25 cellular contexts compared by ENCODE assay signal in the genomic region with DNA sequence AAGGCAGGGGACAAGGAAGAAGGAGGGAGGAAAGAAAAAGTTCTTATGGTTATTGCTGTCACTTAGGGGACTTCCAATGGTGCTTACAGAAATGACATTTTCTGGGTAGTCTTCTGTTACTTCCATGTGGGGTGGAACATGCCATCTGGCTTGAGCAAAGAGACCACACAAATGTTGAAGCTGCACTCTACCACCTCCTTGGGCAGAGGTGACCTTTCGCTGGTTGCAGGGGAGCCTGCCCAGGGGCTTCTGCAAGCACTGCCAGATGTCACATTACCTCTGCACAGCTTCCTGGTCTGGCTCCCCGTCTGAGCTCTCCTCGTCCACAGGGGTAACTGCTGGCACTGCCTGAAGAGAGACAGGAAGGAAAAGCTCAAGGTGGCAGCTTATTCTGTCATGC. TPM values are rescaled to one million over a fixed set of nuclear protein-coding genes. Genes with fewer than 3 reads are reported as not detected.
DNase-seq lines count a peak whose midpoint lies in the region; ATAC-seq, FAIRE-seq and TF ChIP-seq lines count a peak whose summit lies in the region.
"Had no signal": no experiment of that assay in that cellular context is flagged by ENCODE, and none has a peak within 500 bp of the region (broad histone marks: within the 10 kb centered on the region; RNA-seq: fewer than 3 reads in every experiment).

No MANE protein-coding gene starts in this region.

- H3K4me3 Mint-ChIP-seq in activated CD4-positive, alpha-beta memory T cell treated with anti-CD3 and anti-CD28 coated beads, Interleukin-2, amount 10 ng/mL, durations not matched to agents 7 days and 5 days, result no peak overlapping the region
- H3K4me3 Mint-ChIP-seq: immature natural killer cell had no signal

- no peaks in the 10 kb centered on the region for H3K79me2 ChIP-seq in HepG2 (ENCODE audit: insufficient read depth, low read length)

- H3K36me3 Mint-ChIP-seq in activated CD4-positive, alpha-beta memory T cell treated with anti-CD3 and anti-CD28 coated beads, Interleukin-2, amount 10 ng/mL, durations not matched to agents 7 days and 5 days (ENCODE audit: low read depth), result peaks cover 63% of the 10 kb centered on the region

- no TSS peak for BruUV-seq in HepG2 (replicated peaks; lab: Mats Ljungman, UMichigan)

- H3K4me3 ChIP-seq in left ventricle myocardium inferior (no peak overlapping the region), right cardiac atrium (ENCODE audit: low read length) (no peak overlapping the region), HepG2 (replicated peaks in 1 of 3; ENCODE audit: insufficient read depth in 1 of 3, low read depth in 2 of 3, low read length in 3 of 3) (no peak overlapping the region)
- H3K4me3 ChIP-seq in effector memory CD4-positive, alpha-beta T cell (ENCODE audit: insufficient read depth, low read depth, low read length, poor library complexity, severe bottlenecking), result no peak overlapping the region
- H3K4me3 ChIP-seq: cardiac muscle cell, GM23248, lung, ovary, thyroid gland had no signal

- no peak for TF ChIP-seq RAD21 in HepG2 (CRISPR knock-in tag; IDR thresholded peaks at IDR 0.05)

- POLR2A ChIA-PET in activated CD4-positive, alpha-beta memory T cell treated with anti-CD3 and anti-CD28 coated beads, Interleukin-2, amount 10 ng/mL, durations not matched to agents 7 days and 5 days (lab: Charles Lee), result interaction anchor here (2.7 kb wide), 1 partner anchor 16 kb away, joined by 7 read pairs; no protein-coding TSS in a partner anchor
- POLR2A ChIA-PET in HepG2 (lab: Yijun Ruan, JAX), result interaction anchor here (0.8 to 1.9 kb wide), 4 partner anchors 33 to 82 kb away, joined by 3 to 21 read pairs (median 4); partner anchors contain the start of genes APOA1, APOA5 and ZPR1

- H3K27me3 Mint-ChIP-seq in activated CD4-positive, alpha-beta memory T cell treated with anti-CD3 and anti-CD28 coated beads, Interleukin-2, amount 10 ng/mL, durations not matched to agents 7 days and 5 days, result no peaks in the 10 kb centered on the region
- H3K27me3 Mint-ChIP-seq: CD8-positive, alpha-beta memory T cell had no signal

- in situ Hi-C loops in HepG2 (cut with HindIII; ENCODE audit: extremely low pct_ligation_motif_present, low pct_unique_long_range_greater_than_20kb), result loop anchor here (5.0 kb wide), 1 partner anchor 362 kb away; the partner anchor contains the start of genes PCSK7 and RNF214

- FAIRE-seq in HepG2 (lab: Jason Lieb, UNC), result no peak

- no peak for TF ChIP-seq POLR2A in HepG2 (IDR thresholded peaks at IDR 0.05; ENCODE audit: insufficient read depth in 1 of 2, low read depth in 2 of 2, low read length in 2 of 2)

- DNase-seq in left ventricle myocardium inferior (no peak), right cardiac atrium (no peak), HepG2 (ENCODE audit: low spot score) (no peak), retina (no peak)
- no peak for DNase-seq in activated CD4-positive, alpha-beta memory T cell treated with anti-CD3 and anti-CD28 coated beads, Interleukin-2, amount 10 ng/mL, durations not matched to agents 7 days and 5 days
- no peak for DNase-seq in stimulated activated CD4-positive, alpha-beta T cell treated with anti-CD3 and anti-CD28 coated beads, Interleukin-2, amount 100 ng/mL, for 24 hours
- no peak for DNase-seq in effector memory CD4-positive, alpha-beta T cell
- DNase-seq: activated CD8-positive, alpha-beta memory T cell treated with anti-CD3 and anti-CD28 coated beads for 24 hours; activated effector memory CD4-positive, alpha-beta T cell treated with Interleukin-2 at 50 U/mL for 16 hours; CD8-positive, alpha-beta memory T cell; DND-41; effector CD8-positive, alpha-beta T cell; GM23248; immature natural killer cell; NCI-H187 treated with DMSO at 0.1 percent for 48 hours; NCI-H446 treated with DMSO at 0.1 percent for 48 hours; ovary; stimulated activated CD4-positive, alpha-beta T cell treated with anti-CD3 and anti-CD28 coated beads, Interleukin-4, amount 100 ng/mL, for 24 hours; thyroid gland had no signal

- H3K27ac ChIP-seq in left ventricle myocardium inferior (replicated peaks) (peak overlapping the region; percentile 76), right cardiac atrium (ENCODE audit: low read length) (no peak overlapping the region), HepG2 (ENCODE audit: extremely low read length, insufficient read depth, low read length) (no peak overlapping the region)
- H3K27ac ChIP-seq in effector memory CD4-positive, alpha-beta T cell (ENCODE audit: insufficient read depth, low read length, poor library complexity, severe bottlenecking), result no peak overlapping the region
- H3K27ac ChIP-seq: cardiac muscle cell, ovary, thyroid gland had no signal

- no peaks in the 10 kb centered on the region for H3K9me3 Mint-ChIP-seq in activated CD4-positive, alpha-beta memory T cell treated with anti-CD3 and anti-CD28 coated beads, Interleukin-2, amount 10 ng/mL, durations not matched to agents 7 days and 5 days
- H3K9me3 Mint-ChIP-seq: CD8-positive, alpha-beta memory T cell; immature natural killer cell had no signal

- no peaks in the 10 kb centered on the region for H3K27me3 ChIP-seq in left ventricle myocardium inferior (ENCODE audit: low read depth)
- no peaks in the 10 kb centered on the region for H3K27me3 ChIP-seq in right cardiac atrium (ENCODE audit: control insufficient read depth, insufficient read depth)
- H3K27me3 ChIP-seq in HepG2 (ENCODE audit: control insufficient read depth in 1 of 2, insufficient read depth in 2 of 2, low read length in 2 of 2), result no peaks in the 10 kb centered on the region
- H3K27me3 ChIP-seq in effector memory CD4-positive, alpha-beta T cell (replicated peaks; ENCODE audit: control insufficient read depth, insufficient read depth, low read length, poor library complexity, severe bottlenecking), result no peaks in the 10 kb centered on the region
- H3K27me3 ChIP-seq: cardiac muscle cell, ovary, thyroid gland had no signal

- no peak for TF ChIP-seq CTCF in left ventricle myocardium inferior (IDR thresholded peaks at IDR 0.05; ENCODE audit: borderline replicate concordance)
- no peak for TF ChIP-seq CTCF in HepG2 (CRISPR knock-in tag; IDR thresholded peaks at IDR 0.05)

- H3K9ac ChIP-seq in HepG2 (ENCODE audit: insufficient read depth, low read depth, low read length), result no peak overlapping the region

- no peak overlapping the region for H3K4me2 ChIP-seq in HepG2 (ENCODE audit: low read depth, low read length)

- H3K36me3 ChIP-seq in left ventricle myocardium inferior, result peaks cover 45% of the 10 kb centered on the region
- peaks cover 23 to 87% of the 10 kb centered on the region in 2 experiments for H3K36me3 ChIP-seq in HepG2 (replicated peaks in 1 of 2; ENCODE audit: control insufficient read depth in 1 of 2, insufficient read depth in 2 of 2, low read length in 2 of 2)
- peaks cover 77% of the 10 kb centered on the region for H3K36me3 ChIP-seq in effector memory CD4-positive, alpha-beta T cell (ENCODE audit: control insufficient read depth, insufficient read depth, low read length)

- no peaks in the 10 kb centered on the region for H3K9me3 ChIP-seq in left ventricle myocardium inferior (replicated peaks)
- no peaks in the 10 kb centered on the region for H3K9me3 ChIP-seq in right cardiac atrium (ENCODE audit: control insufficient read depth, low read length)
- no peaks in the 10 kb centered on the region for H3K9me3 ChIP-seq in HepG2 (ENCODE audit: low read length)
- no peaks in the 10 kb centered on the region for H3K9me3 ChIP-seq in effector memory CD4-positive, alpha-beta T cell (ENCODE audit: control insufficient read depth, low read length)
- H3K9me3 ChIP-seq: ovary, thyroid gland had no signal

- H2AFZ ChIP-seq in HepG2 (ENCODE audit: low read length), result no peak overlapping the region

- H3K4me1 ChIP-seq in left ventricle myocardium inferior (peaks cover 95% of the 10 kb centered on the region), right cardiac atrium (ENCODE audit: control insufficient read depth, insufficient read depth, low read length) (peaks cover 8% of the 10 kb centered on the region), HepG2 (ENCODE audit: insufficient read depth, low read length) (peaks cover 20% of the 10 kb centered on the region)
- no peaks in the 10 kb centered on the region for H3K4me1 ChIP-seq in effector memory CD4-positive, alpha-beta T cell (ENCODE audit: control insufficient read depth, insufficient read depth, low read length, poor library complexity, severe bottlenecking)

- TF ChIP-seq EP300 in HepG2 (IDR thresholded peaks at IDR 0.05; ENCODE audit: low read depth in 2 of 2, low read length in 2 of 2) (no peak), HepG2 (CRISPR knock-in tag; IDR thresholded peaks at IDR 0.05; ENCODE audit: borderline replicate concordance) (no peak)

- peaks cover 19% of the 10 kb centered on the region for H3K4me1 Mint-ChIP-seq in activated CD4-positive, alpha-beta memory T cell treated with anti-CD3 and anti-CD28 coated beads, Interleukin-2, amount 10 ng/mL, durations not matched to agents 7 days and 5 days

- no peak for ATAC-seq in right cardiac atrium
- ATAC-seq in HepG2, result peak; percentile 42
- no peak for ATAC-seq in HG03378 (IDR thresholded peaks at IDR 0.05; ENCODE audit: unreplicated experiment)

- intact Hi-C loops in left ventricle myocardium inferior (cut with micrococcal nuclease) (no loop called here), right cardiac atrium (cut with DNase I) (loop anchor here in 3 of 4 donors (10.0 kb wide), 1 partner anchor 355 kb away; no protein-coding TSS in a partner anchor), HepG2 (cut with micrococcal nuclease; ENCODE audit: unreplicated experiment) (no loop called here)

- CTCF ChIA-PET in activated CD4-positive, alpha-beta memory T cell treated with anti-CD3 and anti-CD28 coated beads, Interleukin-2, amount 10 ng/mL, durations not matched to agents 7 days and 5 days (lab: Charles Lee), result interaction anchor here (1.8 kb wide), 1 partner anchor 34 kb away, joined by 6 read pairs; no protein-coding TSS in a partner anchor
- CTCF ChIA-PET in HepG2 (lab: Yijun Ruan, JAX; ENCODE audit: low intra/inter-chr PET ratio, low total read pairs), result interaction anchor here (1.2 kb wide), 1 partner anchor 236 kb away, joined by 3 read pairs; no protein-coding TSS in a partner anchor

- WGBS in right cardiac atrium, result 78% methylated on average over 3 of the region's 3 CpGs
- WGBS in HepG2 (ENCODE audit: low lambda C conversion rate), result 100% methylated on average over 2 of the region's 3 CpGs

- H4K20me1 ChIP-seq in HepG2 (ENCODE audit: insufficient read depth, low read length), result no peaks in the 10 kb centered on the region

- H3K27ac Mint-ChIP-seq in activated CD4-positive, alpha-beta memory T cell treated with anti-CD3 and anti-CD28 coated beads, Interleukin-2, amount 10 ng/mL, durations not matched to agents 7 days and 5 days, result peak overlapping the region; percentile 12

RNA-seq across cellular contexts. Expression of gene APOA1, which starts 32.6 kb away (rescaled TPM):
- total RNA-seq in left ventricle myocardium inferior (62.6 TPM), right cardiac atrium (10 to 100 TPM in 1 of 4 donors, 1 to 10 TPM in 3; 5.2 to 13.4 (median 5.9) TPM), HepG2 (2016; rRNA removed; fragmentation: Illumina TruSeq; extraction: Trizol) (2,184 and 5,485 TPM in 2 replicates)
- polyA plus RNA-seq in right cardiac atrium (43.0 TPM), HepG2 (2011; rRNA removed) (1,973 and 2,476 TPM in 2 replicates)
- not detected for total RNA-seq in activated CD4-positive, alpha-beta memory T cell treated with anti-CD3 and anti-CD28 coated beads, Interleukin-2, amount 10 ng/mL, durations not matched to agents 7 days and 5 days
- total RNA-seq in HepG2 (2016; cell fraction: cytosol; rRNA removed; fragmentation: Illumina TruSeq; extraction: Trizol; ENCODE audit: low read depth), result 1,658 and 1,910 TPM in 2 replicates
- 2,147 and 5,523 TPM in 2 replicates for total RNA-seq in HepG2 (2016; cell fraction: insoluble cytoplasmic fraction; rRNA removed; fragmentation: Illumina TruSeq; extraction: Trizol)
- 1,317 and 1,654 TPM in 2 replicates for total RNA-seq in HepG2 (2016; cell fraction: membrane; rRNA removed; fragmentation: Illumina TruSeq; extraction: Trizol)
- 3,708 and 4,228 TPM in 2 replicates for total RNA-seq in HepG2 (2016; cell fraction: nucleus; rRNA removed; fragmentation: Illumina TruSeq; extraction: Trizol)
- polyA plus RNA-seq in HepG2 (2011; cell fraction: cytosol; rRNA removed), result 3,263 and 3,859 TPM in 2 replicates
- 1,542 and 1,981 TPM in 2 replicates for polyA plus RNA-seq in HepG2 (2011; cell fraction: nucleus; rRNA removed)
- polyA plus RNA-seq in HepG2 (2012), result 3,117 and 3,837 TPM in 2 replicates
- polyA plus RNA-seq in HepG2 (2016; cell fraction: cytosol; fragmentation: Illumina TruSeq; extraction: Trizol; ENCODE audit: low read depth), result 1,826 and 2,113 TPM in 2 replicates
- polyA plus RNA-seq in HepG2 (2016; cell fraction: insoluble cytoplasmic fraction; fragmentation: Illumina TruSeq; extraction: Trizol; ENCODE audit: low read depth), result 1,773 and 1,785 TPM in 2 replicates
- 1,154 and 1,399 TPM in 2 replicates for polyA plus RNA-seq in HepG2 (2016; cell fraction: membrane; fragmentation: Illumina TruSeq; extraction: Trizol; ENCODE audit: low read depth)
- polyA plus RNA-seq in HepG2 (2016; cell fraction: nucleus; fragmentation: Illumina TruSeq; extraction: Trizol; ENCODE audit: insufficient read depth, low read depth), result 5,783 and 6,817 TPM in 2 replicates
- polyA minus RNA-seq in HepG2 (2011; rRNA and poly(A)+ RNA removed; ENCODE audit: low replicate concordance), result 0.49 and 910 TPM in 2 replicates
- polyA minus RNA-seq in HepG2 (2011; cell fraction: cytosol; rRNA and poly(A)+ RNA removed), result 1,155 and 1,457 TPM in 2 replicates
- 210 and 319 TPM in 2 replicates for polyA minus RNA-seq in HepG2 (2011; cell fraction: nucleus; rRNA and poly(A)+ RNA removed)
- total RNA-seq: GM23248 had no signal
- polyA plus RNA-seq: AG04450; CD8-positive, alpha-beta memory T cell had no signal

RNA-seq across cellular contexts. Expression of gene APOC3, which starts 40.3 kb away (rescaled TPM):
- total RNA-seq in left ventricle myocardium inferior, result not detected
- under 1 TPM in 1 of 4 donors, not detected in 3; 0.72 TPM for total RNA-seq in right cardiac atrium
- not detected for polyA plus RNA-seq in right cardiac atrium
- not detected for total RNA-seq in activated CD4-positive, alpha-beta memory T cell treated with anti-CD3 and anti-CD28 coated beads, Interleukin-2, amount 10 ng/mL, durations not matched to agents 7 days and 5 days
- 179 and 314 TPM in 2 replicates for total RNA-seq in HepG2 (2016; rRNA removed; fragmentation: Illumina TruSeq; extraction: Trizol)
- 470 and 617 TPM in 2 replicates for total RNA-seq in HepG2 (2016; cell fraction: cytosol; rRNA removed; fragmentation: Illumina TruSeq; extraction: Trizol; ENCODE audit: low read depth)
- 191 and 310 TPM in 2 replicates for total RNA-seq in HepG2 (2016; cell fraction: insoluble cytoplasmic fraction; rRNA removed; fragmentation: Illumina TruSeq; extraction: Trizol)
- 250 and 324 TPM in 2 replicates for total RNA-seq in HepG2 (2016; cell fraction: membrane; rRNA removed; fragmentation: Illumina TruSeq; extraction: Trizol)
- total RNA-seq in HepG2 (2016; cell fraction: nucleus; rRNA removed; fragmentation: Illumina TruSeq; extraction: Trizol), result 211 and 238 TPM in 2 replicates
- polyA plus RNA-seq in HepG2 (2011; rRNA removed), result 687 and 1,005 TPM in 2 replicates
- 944 and 988 TPM in 2 replicates for polyA plus RNA-seq in HepG2 (2011; cell fraction: cytosol; rRNA removed)
- 255 and 392 TPM in 2 replicates for polyA plus RNA-seq in HepG2 (2011; cell fraction: nucleus; rRNA removed)
- polyA plus RNA-seq in HepG2 (2012), result 921 and 1,213 TPM in 2 replicates
- 724 and 925 TPM in 2 replicates for polyA plus RNA-seq in HepG2 (2016; cell fraction: cytosol; fragmentation: Illumina TruSeq; extraction: Trizol; ENCODE audit: low read depth)
- polyA plus RNA-seq in HepG2 (2016; cell fraction: insoluble cytoplasmic fraction; fragmentation: Illumina TruSeq; extraction: Trizol; ENCODE audit: low read depth), result 243 and 253 TPM in 2 replicates
- 332 and 399 TPM in 2 replicates for polyA plus RNA-seq in HepG2 (2016; cell fraction: membrane; fragmentation: Illumina TruSeq; extraction: Trizol; ENCODE audit: low read depth)
- 479 and 488 TPM in 2 replicates for polyA plus RNA-seq in HepG2 (2016; cell fraction: nucleus; fragmentation: Illumina TruSeq; extraction: Trizol; ENCODE audit: insufficient read depth, low read depth)
- polyA minus RNA-seq in HepG2 (2011; rRNA and poly(A)+ RNA removed; ENCODE audit: low replicate concordance), result 493 TPM in 1 of 2 replicates, not detected in the other
- 182 and 185 TPM in 2 replicates for polyA minus RNA-seq in HepG2 (2011; cell fraction: cytosol; rRNA and poly(A)+ RNA removed)
- 38.8 and 66.1 TPM in 2 replicates for polyA minus RNA-seq in HepG2 (2011; cell fraction: nucleus; rRNA and poly(A)+ RNA removed)
- total RNA-seq: CD8-positive, alpha-beta memory T cell; GM23248; myocyte; RPMI7951; thyroid gland had no signal
- polyA plus RNA-seq: AG04450; CD8-positive, alpha-beta memory T cell; GM23248; immature natural killer cell; ovary had no signal

RNA-seq across cellular contexts. Expression of gene APOA4, which starts 47.0 kb away (rescaled TPM):
- not detected for total RNA-seq in left ventricle myocardium inferior
- not detected for total RNA-seq in right cardiac atrium
- polyA plus RNA-seq in right cardiac atrium, result 0.05 TPM
- not detected for total RNA-seq in activated CD4-positive, alpha-beta memory T cell treated with anti-CD3 and anti-CD28 coated beads, Interleukin-2, amount 10 ng/mL, durations not matched to agents 7 days and 5 days
- total RNA-seq in HepG2 (2016; rRNA removed; fragmentation: Illumina TruSeq; extraction: Trizol), result 1.8 and 3.8 TPM in 2 replicates
- 1.2 and 2.1 TPM in 2 replicates for total RNA-seq in HepG2 (2016; cell fraction: cytosol; rRNA removed; fragmentation: Illumina TruSeq; extraction: Trizol; ENCODE audit: low read depth)
- 2.1 and 3.7 TPM in 2 replicates for total RNA-seq in HepG2 (2016; cell fraction: insoluble cytoplasmic fraction; rRNA removed; fragmentation: Illumina TruSeq; extraction: Trizol)
- total RNA-seq in HepG2 (2016; cell fraction: membrane; rRNA removed; fragmentation: Illumina TruSeq; extraction: Trizol), result 2.5 and 3.8 TPM in 2 replicates
- 1.5 and 3.9 TPM in 2 replicates for total RNA-seq in HepG2 (2016; cell fraction: nucleus; rRNA removed; fragmentation: Illumina TruSeq; extraction: Trizol)
- 7.2 and 11.0 TPM in 2 replicates for polyA plus RNA-seq in HepG2 (2011; rRNA removed)
- polyA plus RNA-seq in HepG2 (2011; cell fraction: cytosol; rRNA removed), result 9.4 and 10.1 TPM in 2 replicates
- polyA plus RNA-seq in HepG2 (2011; cell fraction: nucleus; rRNA removed), result 4.4 and 6.4 TPM in 2 replicates
- polyA plus RNA-seq in HepG2 (2012), result 5.7 and 7.6 TPM in 2 replicates
- polyA plus RNA-seq in HepG2 (2016; cell fraction: cytosol; fragmentation: Illumina TruSeq; extraction: Trizol; ENCODE audit: low read depth), result 1.8 and 2.4 TPM in 2 replicates
- 1.6 and 1.8 TPM in 2 replicates for polyA plus RNA-seq in HepG2 (2016; cell fraction: insoluble cytoplasmic fraction; fragmentation: Illumina TruSeq; extraction: Trizol; ENCODE audit: low read depth)
- polyA plus RNA-seq in HepG2 (2016; cell fraction: membrane; fragmentation: Illumina TruSeq; extraction: Trizol; ENCODE audit: low read depth), result 2.4 and 3.3 TPM in 2 replicates
- polyA plus RNA-seq in HepG2 (2016; cell fraction: nucleus; fragmentation: Illumina TruSeq; extraction: Trizol; ENCODE audit: insufficient read depth, low read depth), result 3.5 and 4.1 TPM in 2 replicates
- 4.4 TPM in 1 of 2 replicates, not detected in the other for polyA minus RNA-seq in HepG2 (2011; rRNA and poly(A)+ RNA removed; ENCODE audit: low replicate concordance)
- polyA minus RNA-seq in HepG2 (2011; cell fraction: cytosol; rRNA and poly(A)+ RNA removed), result 2.5 and 3.2 TPM in 2 replicates
- polyA minus RNA-seq in HepG2 (2011; cell fraction: nucleus; rRNA and poly(A)+ RNA removed), result 0.77 and 1.6 TPM in 2 replicates
- total RNA-seq: CD8-positive, alpha-beta memory T cell; GM23248; lung; myocyte; RPMI7951; thyroid gland had no signal
- polyA plus RNA-seq: AG04450; CD8-positive, alpha-beta memory T cell; GM23248; immature natural killer cell had no signal

Comparison
In these comparisons a context has a peak if more than half of its experiments do, and no peak if none do; other contexts are left out.
1. intact Hi-C loops: an anchor here in right cardiac atrium (10.0 kb wide); none called in left ventricle myocardium inferior and HepG2.
2. RNA of gene APOA1, which starts 32.6 kb away (total RNA-seq): 1,317 to 5,523 TPM in HepG2; 62.6 TPM in left ventricle myocardium inferior (single experiment), 5.2 to 13.4 TPM in right cardiac atrium and not detected in activated CD4-positive, alpha-beta memory T cell treated with anti-CD3 and anti-CD28 coated beads, Interleukin-2, amount 10 ng/mL, durations not matched to agents 7 days and 5 days; every median in the first group is over 10 times any median in the second.
3. RNA of gene APOC3, which starts 40.3 kb away (total RNA-seq): 179 to 617 TPM in HepG2; not detected in left ventricle myocardium inferior (single experiment), 0.72 TPM in right cardiac atrium and not detected in activated CD4-positive, alpha-beta memory T cell treated with anti-CD3 and anti-CD28 coated beads, Interleukin-2, amount 10 ng/mL, durations not matched to agents 7 days and 5 days; every median in the first group is over 100 times any median in the second.